Comparison of ENCODE assay signal across 12 cellular contexts in the genomic region with DNA sequence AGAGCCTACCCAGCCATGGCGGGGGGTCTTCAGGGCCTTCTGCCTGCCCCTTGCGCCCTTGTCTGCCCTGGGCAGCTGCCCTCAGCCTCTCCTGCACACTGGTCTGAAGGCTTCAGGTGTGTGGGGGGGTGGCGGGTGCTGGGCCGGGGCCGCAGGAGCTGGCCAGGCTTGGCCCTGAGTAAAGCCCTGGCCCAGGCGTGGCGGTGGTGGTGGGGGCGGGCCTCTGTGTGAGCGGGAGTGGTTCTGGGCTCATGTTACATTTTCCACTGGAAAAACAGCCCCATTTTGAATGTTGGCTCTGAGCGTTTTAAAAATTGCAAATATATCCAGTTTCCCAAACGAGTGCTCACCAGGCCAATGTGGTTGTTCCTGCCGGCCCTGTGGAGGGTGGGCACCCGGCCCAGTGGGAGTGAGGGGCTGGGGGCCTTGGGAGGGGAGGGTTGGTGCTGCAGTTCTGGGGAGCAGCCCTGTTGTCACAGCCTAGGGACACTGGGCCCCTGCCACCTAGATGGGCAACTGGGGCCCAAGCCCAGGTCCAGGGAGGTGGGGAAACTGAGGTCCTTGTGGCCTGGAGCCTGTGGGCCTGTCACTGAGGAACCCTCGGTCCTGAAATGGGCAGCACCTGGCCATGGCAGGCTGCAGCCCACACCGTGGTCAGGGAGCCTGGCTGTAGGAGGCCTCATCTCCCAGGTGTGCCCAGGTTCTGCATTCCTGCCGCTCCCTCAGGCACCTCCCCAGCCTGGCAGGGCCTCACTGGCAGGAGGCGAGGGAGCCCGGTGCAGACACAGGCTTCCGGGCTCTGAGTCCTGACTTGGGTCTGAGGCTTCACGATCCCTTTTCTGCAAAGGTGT. TPM values are rescaled to one million over a fixed set of nuclear protein-coding genes. Genes with fewer than 3 reads are reported as not detected.
DNase-seq lines count a peak whose midpoint lies in the region; ATAC-seq, FAIRE-seq and TF ChIP-seq lines count a peak whose summit lies in the region.
"Had no signal": no experiment of that assay in that cellular context is flagged by ENCODE, and none has a peak within 500 bp of the region (broad histone marks: within the 10 kb centered on the region; RNA-seq: fewer than 3 reads in every experiment).

No MANE protein-coding gene starts in this region.

- peaks cover 8% of the 10 kb centered on the region; the same call in 1 of the 2 replicates for H4K20me1 ChIP-seq in HepG2 (ENCODE audit: insufficient read depth, low read length)

- H2BK15ac ChIP-seq in mesendoderm (replicated peaks; ENCODE audit: low read depth) = no peak overlapping the region

- DNase-seq in HepG2 (ENCODE audit: low spot score) = no peak
- no peak for DNase-seq in right lobe of liver
- peak; percentile 14 for DNase-seq in dermis blood vessel endothelial cell
- peak; percentile 39 for DNase-seq in mesendoderm
- no peak for DNase-seq in NCI-H2227 treated with DMSO at 0.1 percent for 48 hours (lab: John Stamatoyannopoulos, UW)
- no peak for DNase-seq in NCI-H748 (lab: John Stamatoyannopoulos, UW; ENCODE audit: unreplicated experiment)
- DNase-seq: naive B cell, NCI-H2171 had no signal

- no peak overlapping the region for H4K8ac ChIP-seq in mesendoderm (ENCODE audit: low read depth, low read length)

- POLR2A ChIA-PET in HepG2 (lab: Yijun Ruan, JAX) = no interaction called here

- no peaks in the 10 kb centered on the region for H3K79me1 ChIP-seq in mesendoderm (ENCODE audit: low read length)

- no peak overlapping the region for H3K4ac ChIP-seq in mesendoderm (ENCODE audit: low read depth, low read length)

- H3K4me2 ChIP-seq in HepG2 (ENCODE audit: low read depth, low read length) (peak overlapping the region; percentile 46; the same call in 1 of the 2 replicates), mesendoderm (ENCODE audit: low read length) (no peak overlapping the region)

- TF ChIP-seq POLR2A in HepG2 (IDR thresholded peaks at IDR 0.05; ENCODE audit: insufficient read depth in 1 of 2, low read depth in 2 of 2, low read length in 2 of 2) = no peak
- TF ChIP-seq POLR2A in right lobe of liver (IDR thresholded peaks at IDR 0.05) = no peak

- H3K9me3 ChIP-seq in HepG2 (ENCODE audit: low read length) = no peaks in the 10 kb centered on the region
- no peaks in the 10 kb centered on the region for H3K9me3 ChIP-seq in right lobe of liver

- no peak overlapping the region for H2AK5ac ChIP-seq in mesendoderm (ENCODE audit: low read length)

- peaks cover 78% of the 10 kb centered on the region for H3K4me1 ChIP-seq in HepG2 (ENCODE audit: insufficient read depth, low read length)
- no peaks in the 10 kb centered on the region for H3K4me1 ChIP-seq in right lobe of liver
- H3K4me1 ChIP-seq in mesendoderm (ENCODE audit: control insufficient read depth, low read depth, low read length) = peaks cover 5% of the 10 kb centered on the region

- intact Hi-C loops in HepG2 (cut with micrococcal nuclease; ENCODE audit: unreplicated experiment) = loop anchor here (5.0 kb wide), 1 partner anchor 33 kb away; no protein-coding TSS in a partner anchor
- intact Hi-C loops in right lobe of liver (cut with DNase I) = no loop called here

- ATAC-seq in HepG2 = peak; percentile 33
- no peak for ATAC-seq in right lobe of liver
- no peak for ATAC-seq in GM21529 (IDR thresholded peaks at IDR 0.05; ENCODE audit: unreplicated experiment)
- ATAC-seq in HG03354 (IDR thresholded peaks at IDR 0.05; ENCODE audit: poor library complexity, severe bottlenecking, unreplicated experiment) = no peak

- H3K4me3 ChIP-seq in HepG2 (replicated peaks in 1 of 3; ENCODE audit: insufficient read depth in 1 of 3, low read depth in 2 of 3, low read length in 3 of 3) = peak overlapping the region in 1 of 3 experiments; percentile 14; a peak in 1 of 6 replicates
- no peak overlapping the region for H3K4me3 ChIP-seq in right lobe of liver
- no peak overlapping the region for H3K4me3 ChIP-seq in mesendoderm (ENCODE audit: low read length)

- TF ChIP-seq CTCF in HepG2 (CRISPR knock-in tag; IDR thresholded peaks at IDR 0.05) (no peak), right lobe of liver (IDR thresholded peaks at IDR 0.05) (no peak)

- H3K27ac ChIP-seq in HepG2 (ENCODE audit: extremely low read length, insufficient read depth, low read length) (no peak overlapping the region), right lobe of liver (no peak overlapping the region), mesendoderm (ENCODE audit: low read depth, low read length) (no peak overlapping the region)

- no TSS peak for BruUV-seq in HepG2 (replicated peaks; lab: Mats Ljungman, UMichigan)

- no peak for FAIRE-seq in HepG2 (lab: Jason Lieb, UNC)
- FAIRE-seq: H54 had no signal

- H3K18ac ChIP-seq in mesendoderm (ENCODE audit: low read length) = peak overlapping the region; percentile 1

- no peak overlapping the region for H4K5ac ChIP-seq in mesendoderm (ENCODE audit: low read length)

- H3K36me3 ChIP-seq in HepG2 (replicated peaks in 1 of 2; ENCODE audit: control insufficient read depth in 1 of 2, insufficient read depth in 2 of 2, low read length in 2 of 2) = no peaks in the 10 kb centered on the region
- H3K36me3 ChIP-seq in right lobe of liver = no peaks in the 10 kb centered on the region
- no peaks in the 10 kb centered on the region for H3K36me3 ChIP-seq in mesendoderm (ENCODE audit: control insufficient read depth, insufficient read depth, low read length)

- no peak overlapping the region for H2BK120ac ChIP-seq in mesendoderm (ENCODE audit: low read depth, low read length)

- H3K9ac ChIP-seq in HepG2 (ENCODE audit: insufficient read depth, low read depth, low read length) = no peak overlapping the region
- H3K9ac ChIP-seq in mesendoderm (ENCODE audit: low read length) = no peak overlapping the region

- 39% methylated on average over 6 of the region's 20 CpGs for WGBS in HepG2 (ENCODE audit: low lambda C conversion rate)
- 71% methylated on average over 3 of the region's 20 CpGs for WGBS in right lobe of liver (ENCODE audit: insufficient coverage, low coverage, low lambda C conversion rate, missing lambda C conversion rate)
- no CpG with 5 or more reads among the region's 20 CpGs for WGBS in mesendoderm (ENCODE audit: extremely low coverage, insufficient coverage, low lambda C conversion rate)

- no peak overlapping the region for H2AFZ ChIP-seq in HepG2 (ENCODE audit: low read length)

- CTCF ChIA-PET in HepG2 (lab: Yijun Ruan, JAX; ENCODE audit: low intra/inter-chr PET ratio, low total read pairs) = no interaction called here

- no peak for TF ChIP-seq EP300 in HepG2 (IDR thresholded peaks at IDR 0.05; ENCODE audit: low read depth in 2 of 2, low read length in 2 of 2)
- no peak for TF ChIP-seq EP300 in HepG2 (CRISPR knock-in tag; IDR thresholded peaks at IDR 0.05; ENCODE audit: borderline replicate concordance)

- H3K23ac ChIP-seq in mesendoderm (ENCODE audit: low read length) = no peak overlapping the region

- no peak for TF ChIP-seq RAD21 in HepG2 (CRISPR knock-in tag; IDR thresholded peaks at IDR 0.05)

- H3K56ac ChIP-seq in mesendoderm (ENCODE audit: low read length) = peak overlapping the region; percentile 60

- peaks cover 17 to 72% of the 10 kb centered on the region in 2 experiments for H3K27me3 ChIP-seq in HepG2 (ENCODE audit: control insufficient read depth in 1 of 2, insufficient read depth in 2 of 2, low read length in 2 of 2)
- H3K27me3 ChIP-seq in right lobe of liver = no peaks in the 10 kb centered on the region
- H3K27me3 ChIP-seq in mesendoderm (ENCODE audit: insufficient read depth, low read length, poor library complexity) = no peaks in the 10 kb centered on the region

- no peak overlapping the region for H2BK5ac ChIP-seq in mesendoderm (ENCODE audit: low read length)

- in situ Hi-C loops in HepG2 (cut with HindIII; ENCODE audit: extremely low pct_ligation_motif_present, low pct_unique_long_range_greater_than_20kb) = no loop called here

- no peaks in the 10 kb centered on the region for H3K79me2 ChIP-seq in HepG2 (ENCODE audit: insufficient read depth, low read length)
- no peaks in the 10 kb centered on the region for H3K79me2 ChIP-seq in mesendoderm (ENCODE audit: control insufficient read depth, insufficient read depth, low read length)

RNA-seq across cellular contexts. Expression of a gene that starts 28.3 kb away (rescaled TPM):
- total RNA-seq in HepG2 (2016; rRNA removed; fragmentation: Illumina TruSeq; extraction: Trizol) (12.3 and 19.1 TPM in 2 replicates), right lobe of liver (10 to 100 TPM; 27.9 to 60.1 (median 45.7) TPM), dermis blood vessel endothelial cell (12.8 and 20.8 TPM in 2 replicates)
- total RNA-seq in HepG2 (2016; cell fraction: cytosol; rRNA removed; fragmentation: Illumina TruSeq; extraction: Trizol; ENCODE audit: low read depth) = 8.9 and 9.3 TPM in 2 replicates
- 11.5 and 17.5 TPM in 2 replicates for total RNA-seq in HepG2 (2016; cell fraction: insoluble cytoplasmic fraction; rRNA removed; fragmentation: Illumina TruSeq; extraction: Trizol)
- total RNA-seq in HepG2 (2016; cell fraction: membrane; rRNA removed; fragmentation: Illumina TruSeq; extraction: Trizol) = 31.8 and 32.6 TPM in 2 replicates
- total RNA-seq in HepG2 (2016; cell fraction: nucleus; rRNA removed; fragmentation: Illumina TruSeq; extraction: Trizol) = 13.0 and 15.9 TPM in 2 replicates
- 30.6 and 35.5 TPM in 2 replicates for polyA plus RNA-seq in HepG2 (2011; rRNA removed)
- polyA plus RNA-seq in HepG2 (2011; cell fraction: cytosol; rRNA removed) = 37.2 and 49.4 TPM in 2 replicates
- 122 and 143 TPM in 2 replicates for polyA plus RNA-seq in HepG2 (2011; cell fraction: nucleus; rRNA removed)
- polyA plus RNA-seq in HepG2 (2012) = 21.8 and 31.9 TPM in 2 replicates
- 15.2 and 15.4 TPM in 2 replicates for polyA plus RNA-seq in HepG2 (2016; cell fraction: cytosol; fragmentation: Illumina TruSeq; extraction: Trizol; ENCODE audit: low read depth)
- polyA plus RNA-seq in HepG2 (2016; cell fraction: insoluble cytoplasmic fraction; fragmentation: Illumina TruSeq; extraction: Trizol; ENCODE audit: low read depth) = 18.1 and 23.1 TPM in 2 replicates
- 38.4 and 44.6 TPM in 2 replicates for polyA plus RNA-seq in HepG2 (2016; cell fraction: membrane; fragmentation: Illumina TruSeq; extraction: Trizol; ENCODE audit: low read depth)
- polyA plus RNA-seq in HepG2 (2016; cell fraction: nucleus; fragmentation: Illumina TruSeq; extraction: Trizol; ENCODE audit: insufficient read depth, low read depth) = 33.6 and 40.0 TPM in 2 replicates
- polyA minus RNA-seq in HepG2 (2011; rRNA and poly(A)+ RNA removed; ENCODE audit: low replicate concordance) = 74.3 and 145 TPM in 2 replicates
- 22.8 and 26.5 TPM in 2 replicates for polyA minus RNA-seq in HepG2 (2011; cell fraction: cytosol; rRNA and poly(A)+ RNA removed)
- polyA minus RNA-seq in HepG2 (2011; cell fraction: nucleus; rRNA and poly(A)+ RNA removed) = 19.9 and 23.2 TPM in 2 replicates
- polyA plus RNA-seq in mesendoderm (2013, experiment 1 of 2) = 10.8 TPM
- polyA plus RNA-seq in mesendoderm (2013, experiment 2 of 2) = 11.3 TPM

RNA-seq across cellular contexts. Expression of a gene that starts 46.5 kb away (rescaled TPM):
- total RNA-seq in HepG2 (2016; rRNA removed; fragmentation: Illumina TruSeq; extraction: Trizol) (7.2 and 22.9 TPM in 2 replicates), right lobe of liver (10 to 100 TPM in 5 of 6 experiments, 1 to 10 TPM in 1; 9.6 to 30.9 (median 23.0) TPM), dermis blood vessel endothelial cell (0.19 TPM in 1 of 2 replicates, not detected in the other)
- total RNA-seq in HepG2 (2016; cell fraction: cytosol; rRNA removed; fragmentation: Illumina TruSeq; extraction: Trizol; ENCODE audit: low read depth) = 1.1 and 1.9 TPM in 2 replicates
- 6.6 and 22.7 TPM in 2 replicates for total RNA-seq in HepG2 (2016; cell fraction: insoluble cytoplasmic fraction; rRNA removed; fragmentation: Illumina TruSeq; extraction: Trizol)
- total RNA-seq in HepG2 (2016; cell fraction: membrane; rRNA removed; fragmentation: Illumina TruSeq; extraction: Trizol) = 4.2 and 4.6 TPM in 2 replicates
- 23.8 and 28.9 TPM in 2 replicates for total RNA-seq in HepG2 (2016; cell fraction: nucleus; rRNA removed; fragmentation: Illumina TruSeq; extraction: Trizol)
- 5.4 and 8.4 TPM in 2 replicates for polyA plus RNA-seq in HepG2 (2011; rRNA removed)
- 7.7 and 10.8 TPM in 2 replicates for polyA plus RNA-seq in HepG2 (2011; cell fraction: cytosol; rRNA removed)
- 30.6 and 45.2 TPM in 2 replicates for polyA plus RNA-seq in HepG2 (2011; cell fraction: nucleus; rRNA removed)
- 5.1 and 7.0 TPM in 2 replicates for polyA plus RNA-seq in HepG2 (2012)
- polyA plus RNA-seq in HepG2 (2016; cell fraction: cytosol; fragmentation: Illumina TruSeq; extraction: Trizol; ENCODE audit: low read depth) = 1.2 and 1.5 TPM in 2 replicates
- 4.5 and 6.1 TPM in 2 replicates for polyA plus RNA-seq in HepG2 (2016; cell fraction: insoluble cytoplasmic fraction; fragmentation: Illumina TruSeq; extraction: Trizol; ENCODE audit: low read depth)
- polyA plus RNA-seq in HepG2 (2016; cell fraction: membrane; fragmentation: Illumina TruSeq; extraction: Trizol; ENCODE audit: low read depth) = 1.6 and 2.2 TPM in 2 replicates
- polyA plus RNA-seq in HepG2 (2016; cell fraction: nucleus; fragmentation: Illumina TruSeq; extraction: Trizol; ENCODE audit: insufficient read depth, low read depth) = 25.4 and 27.0 TPM in 2 replicates
- 0.40 and 58.6 TPM in 2 replicates for polyA minus RNA-seq in HepG2 (2011; rRNA and poly(A)+ RNA removed; ENCODE audit: low replicate concordance)
- 13.4 and 13.6 TPM in 2 replicates for polyA minus RNA-seq in HepG2 (2011; cell fraction: cytosol; rRNA and poly(A)+ RNA removed)
- 37.7 and 40.7 TPM in 2 replicates for polyA minus RNA-seq in HepG2 (2011; cell fraction: nucleus; rRNA and poly(A)+ RNA removed)
- 0.01 TPM for polyA plus RNA-seq in mesendoderm (2013, experiment 1 of 2)
- 0.01 TPM for polyA plus RNA-seq in mesendoderm (2013, experiment 2 of 2)
- polyA plus RNA-seq: BJ had no signal

RNA-seq across cellular contexts. Expression of a gene that starts 52.9 kb away (rescaled TPM):
- 0.32 and 1.0 TPM in 2 replicates for total RNA-seq in HepG2 (2016; rRNA removed; fragmentation: Illumina TruSeq; extraction: Trizol)
- not detected in 2 replicates for total RNA-seq in HepG2 (2016; cell fraction: cytosol; rRNA removed; fragmentation: Illumina TruSeq; extraction: Trizol; ENCODE audit: low read depth)
- total RNA-seq in HepG2 (2016; cell fraction: insoluble cytoplasmic fraction; rRNA removed; fragmentation: Illumina TruSeq; extraction: Trizol) = 0.84 TPM in 1 of 2 replicates, not detected in the other
- 0.24 and 0.53 TPM in 2 replicates for total RNA-seq in HepG2 (2016; cell fraction: membrane; rRNA removed; fragmentation: Illumina TruSeq; extraction: Trizol)
- 0.75 and 2.8 TPM in 2 replicates for total RNA-seq in HepG2 (2016; cell fraction: nucleus; rRNA removed; fragmentation: Illumina TruSeq; extraction: Trizol)
- 0.77 and 1.5 TPM in 2 replicates for polyA plus RNA-seq in HepG2 (2011; rRNA removed)
- polyA plus RNA-seq in HepG2 (2011; cell fraction: cytosol; rRNA removed) = 0.24 and 0.27 TPM in 2 replicates
- 34.5 and 42.6 TPM in 2 replicates for polyA plus RNA-seq in HepG2 (2011; cell fraction: nucleus; rRNA removed)
- 1.0 and 2.7 TPM in 2 replicates for polyA plus RNA-seq in HepG2 (2012)
- polyA plus RNA-seq in HepG2 (2016; cell fraction: cytosol; fragmentation: Illumina TruSeq; extraction: Trizol; ENCODE audit: low read depth) = 0.19 and 0.29 TPM in 2 replicates
- not detected in 2 replicates for polyA plus RNA-seq in HepG2 (2016; cell fraction: insoluble cytoplasmic fraction; fragmentation: Illumina TruSeq; extraction: Trizol; ENCODE audit: low read depth)
- polyA plus RNA-seq in HepG2 (2016; cell fraction: membrane; fragmentation: Illumina TruSeq; extraction: Trizol; ENCODE audit: low read depth) = 0.19 and 0.30 TPM in 2 replicates
- polyA plus RNA-seq in HepG2 (2016; cell fraction: nucleus; fragmentation: Illumina TruSeq; extraction: Trizol; ENCODE audit: insufficient read depth, low read depth) = 2.2 and 4.7 TPM in 2 replicates
- polyA minus RNA-seq in HepG2 (2011; rRNA and poly(A)+ RNA removed; ENCODE audit: low replicate concordance) = 1.4 and 1.8 TPM in 2 replicates
- 0.69 TPM in 1 of 2 replicates, not detected in the other for polyA minus RNA-seq in HepG2 (2011; cell fraction: cytosol; rRNA and poly(A)+ RNA removed)
- 3.5 and 4.0 TPM in 2 replicates for polyA minus RNA-seq in HepG2 (2011; cell fraction: nucleus; rRNA and poly(A)+ RNA removed)
- 10 to 100 TPM in 3 of 6 experiments, 1 to 10 TPM in 3; 4.7 to 15.1 (median 11.0) TPM for total RNA-seq in right lobe of liver
- total RNA-seq in dermis blood vessel endothelial cell = 14.1 and 19.6 TPM in 2 replicates
- polyA plus RNA-seq in mesendoderm (2013, experiment 1 of 2) = 0.35 TPM
- polyA plus RNA-seq in mesendoderm (2013, experiment 2 of 2) = 0.21 TPM

Comparison
In these comparisons a context has a peak if more than half of its experiments do, and no peak if none do; other contexts are left out.
1. DNase-seq: peak in dermis blood vessel endothelial cell (single experiment) and mesendoderm (single experiment); none in HepG2 (single experiment), right lobe of liver (0 of 3), NCI-H2227 treated with DMSO at 0.1 percent for 48 hours (single experiment) and NCI-H748 (single experiment).